Comparison of ENCODE assay signal across 8 cellular contexts in the genomic region with DNA sequence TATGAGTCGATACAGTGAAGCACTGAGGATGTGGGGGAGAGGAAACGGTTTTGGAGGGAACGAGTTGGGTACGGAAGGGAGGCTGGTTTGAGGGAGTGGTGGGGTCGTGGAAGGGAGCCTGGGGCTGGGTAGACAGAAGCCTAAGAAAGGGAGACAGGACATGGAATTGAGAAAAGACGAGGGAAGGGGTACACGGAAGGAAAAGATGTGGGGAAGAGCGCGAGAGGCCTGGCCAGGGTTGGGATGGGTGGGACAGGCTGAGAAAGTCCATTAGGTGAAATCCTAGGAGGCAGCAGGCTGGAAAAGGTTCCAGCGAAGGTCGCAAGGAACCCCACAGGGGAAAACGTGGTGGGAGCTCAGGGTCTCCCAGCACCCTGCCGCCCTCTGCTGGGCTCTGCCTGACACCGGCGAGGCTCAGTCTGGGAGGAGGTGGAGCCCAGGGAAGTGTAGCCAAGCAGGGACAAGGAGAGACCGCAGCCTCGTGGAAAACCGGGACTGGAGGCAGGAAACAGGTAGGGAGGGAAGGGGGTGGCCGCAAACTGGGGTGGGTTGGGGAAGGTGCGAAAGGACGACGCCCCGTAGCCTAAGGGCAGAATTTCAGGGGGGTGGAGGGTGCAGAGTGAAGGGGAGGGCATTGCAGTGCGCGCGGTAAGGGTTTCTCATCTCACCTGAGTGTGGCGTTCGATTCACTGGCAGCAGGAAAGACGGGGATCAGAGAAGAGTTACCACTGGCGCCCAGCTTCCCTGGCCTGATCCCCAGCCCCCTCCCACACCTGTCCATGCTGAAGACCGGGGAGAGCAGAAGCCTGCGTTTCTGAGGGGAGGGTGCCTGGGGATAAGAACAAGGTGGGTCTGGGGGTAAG. TPM values are rescaled to one million over a fixed set of nuclear protein-coding genes. Genes with fewer than 3 reads are reported as not detected.
DNase-seq lines count a peak whose midpoint lies in the region; ATAC-seq and TF ChIP-seq lines count a peak whose summit lies in the region.

No MANE protein-coding gene starts in this region.

- no peak for ATAC-seq in HG02884 (IDR thresholded peaks at IDR 0.05; ENCODE audit: unreplicated experiment)

- peak; percentile 92 for TF ChIP-seq CTCF in kidney epithelial cell (IDR thresholded peaks at IDR 0.05; ENCODE audit: insufficient read depth, low read length, poor library complexity, severe bottlenecking)

- peak overlapping the region; percentile 72 for H3K27ac ChIP-seq in cingulate gyrus (ENCODE audit: low read depth, low read length)

- peak; percentile 89 for DNase-seq in AG08396 (ENCODE audit: low spot score)
- DNase-seq in H7: peak; percentile 91
- DNase-seq in NCI-H510A treated with DMSO at 0.1 percent for 48 hours (lab: John Stamatoyannopoulos, UW): peak; percentile 89
- peak; percentile 70 for DNase-seq in activated CD4-positive, alpha-beta T cell treated with anti-CD3 and anti-CD28 coated beads for 48 hours
- DNase-seq in kidney epithelial cell (ENCODE audit: low read depth): no peak
- DNase-seq in stimulated activated CD4-positive, alpha-beta T cell treated with anti-CD3 and anti-CD28 coated beads, Interleukin-12 subunit alpha, Interleukin-12 subunit beta, amount 100 ng/mL, for 48 hours (ENCODE audit: low read depth in 2 of 3, low spot score in 1 of 3): peak in 2 of 3 donors; percentile 30 to 54

- no peaks in the 10 kb centered on the region; the same call in 1 of the 2 replicates for H3K27me3 ChIP-seq in H7 (ENCODE audit: control insufficient read depth, insufficient read depth, low read length)
- no peaks in the 10 kb centered on the region for H3K27me3 ChIP-seq in kidney epithelial cell (ENCODE audit: control insufficient read depth, insufficient read depth, low read length)

- H3K36me3 ChIP-seq in H7 (replicated peaks; ENCODE audit: control insufficient read depth, insufficient read depth, low read length) (peaks cover 3% of the 10 kb centered on the region), kidney epithelial cell (ENCODE audit: control insufficient read depth, insufficient read depth, low read length) (no peaks in the 10 kb centered on the region)

- H3K4me3 ChIP-seq in H7 (ENCODE audit: insufficient read depth, low read depth, low read length): peak overlapping the region; percentile 62
- peak overlapping the region; percentile 46 for H3K4me3 ChIP-seq in kidney epithelial cell (ENCODE audit: low read depth, low read length)

RNA-seq across cellular contexts. Expression of gene GABBR1, which starts 4.3 kb away (rescaled TPM):
- 21.8 and 23.2 TPM in 2 replicates for total RNA-seq in H7 (2014; rRNA removed; shearing (Covaris generic))
- 9.4 and 14.1 TPM in 2 replicates for total RNA-seq in kidney epithelial cell

RNA-seq across cellular contexts. Expression of gene MOG, which starts 28.2 kb away (rescaled TPM):
- 1.4 and 2.0 TPM in 2 replicates for total RNA-seq in H7 (2014; rRNA removed; shearing (Covaris generic))
- total RNA-seq in kidney epithelial cell: not detected in 2 replicates

RNA-seq across cellular contexts. Expression of gene OR2H2, which starts 43.7 kb away (rescaled TPM):
- not detected in 2 replicates for total RNA-seq in H7 (2014; rRNA removed; shearing (Covaris generic))
- total RNA-seq in kidney epithelial cell: not detected in 2 replicates

RNA-seq across cellular contexts. Expression of gene ZFP57, which starts 52.3 kb away (rescaled TPM):
- total RNA-seq in H7 (2014; rRNA removed; shearing (Covaris generic)): 0.10 and 0.74 TPM in 2 replicates
- 0.07 and 0.08 TPM in 2 replicates for total RNA-seq in kidney epithelial cell
